2 cellular contexts compared by ENCODE assay signal in genomic region chr2:164953279-164953678, GRCh38.
A peak's percentile ranks its signal among the peaks of the same experiment; 100 is the strongest.
TF ChIP-seq lines count a peak whose summit lies in the region.

No MANE protein-coding gene starts in this region.

TF ChIP-seq in HepG2, 621 proteins besides CTCF, POLR2A, EP300 and RAD21:
- TF ChIP-seq TARDBP (CRISPR knock-in tag; IDR thresholded peaks at IDR 0.05) (no peak), MAFF (IDR thresholded peaks at IDR 0.05; ENCODE audit: low read depth, low read length) (peak; percentile 79), ZNF263 (CRISPR knock-in tag; IDR thresholded peaks at IDR 0.05) (no peak), MAFK (conservative IDR thresholded peaks at IDR 0.05 in 1 of 2, IDR thresholded peaks at IDR 0.05 in 1 of 2; ENCODE audit: low read length in 2 of 2) (peak; percentile 80 to 89)

TF ChIP-seq in IMR-90, 13 proteins besides CTCF, POLR2A, EP300 and RAD21:
- peak; percentile 35; the same call in 1 of the 2 replicates for TF ChIP-seq MAFK (IDR thresholded peaks at IDR 0.05; ENCODE audit: low read depth, low read length)
- no peak for TF ChIP-seq MAZ (IDR thresholded peaks at IDR 0.05; ENCODE audit: borderline replicate concordance, low read depth, low read length)
